1 cellular context compared by ENCODE assay signal in genomic region chr17:46815474-46816353, GRCh38.
TF ChIP-seq lines count a peak whose summit lies in the region.

No MANE protein-coding gene starts in this region.

TF ChIP-seq in IMR-90, 13 proteins besides CTCF, POLR2A, EP300 and RAD21 (continued from another document):
- no peak for TF ChIP-seq USF2 (IDR thresholded peaks at IDR 0.05; ENCODE audit: low read depth, low read length)
- TF ChIP-seq MXI1 (IDR thresholded peaks at IDR 0.05; ENCODE audit: borderline replicate concordance, low read depth, low read length): no peak
- no peak for TF ChIP-seq RFX5 (IDR thresholded peaks at IDR 0.05; ENCODE audit: low read depth, low read length)
- TF ChIP-seq CHD1 (IDR thresholded peaks at IDR 0.05; ENCODE audit: low read depth, low read length): no peak
